In genomic region chr21:45120975-45121374, GRCh38 we compare ENCODE assay signal across 23 cellular contexts. TPM values are rescaled to one million over a fixed set of nuclear protein-coding genes. Genes with fewer than 3 reads are reported as not detected.
DNase-seq lines count a peak whose midpoint lies in the region; ATAC-seq and TF ChIP-seq lines count a peak whose summit lies in the region.
"Had no signal": no experiment of that assay in that cellular context is flagged by ENCODE, and none has a peak within 500 bp of the region (broad histone marks: within the 10 kb centered on the region; RNA-seq: fewer than 3 reads in every experiment).

No MANE protein-coding gene starts in this region.

- H4K91ac ChIP-seq in neuronal stem cell (ENCODE audit: low read depth, low read length, poor library complexity), result no peak overlapping the region

- no peak overlapping the region for H3K27ac Mint-ChIP-seq in glutamatergic neuron (ENCODE audit: unreplicated experiment)

- ATAC-seq in HG02981 (IDR thresholded peaks at IDR 0.05; ENCODE audit: unreplicated experiment) (no peak), GM19455 (IDR thresholded peaks at IDR 0.05; ENCODE audit: unreplicated experiment) (no peak)
- ATAC-seq: GM12878 had no signal

- H3K14ac ChIP-seq in neuronal stem cell (ENCODE audit: low read length), result no peak overlapping the region

- no peaks in the 10 kb centered on the region for H3K36me3 Mint-ChIP-seq in glutamatergic neuron (ENCODE audit: unreplicated experiment)

- H3K23ac ChIP-seq in neuronal stem cell (ENCODE audit: low read depth, low read length, poor library complexity), result no peak overlapping the region

- H2AFZ ChIP-seq in hepatocyte (no peak overlapping the region), neuronal stem cell (ENCODE audit: low read length) (no peak overlapping the region)
- H2AFZ ChIP-seq: GM23248 had no signal

- peaks cover 1% of the 10 kb centered on the region for H3K9me3 Mint-ChIP-seq in glutamatergic neuron (ENCODE audit: unreplicated experiment)
- H3K9me3 Mint-ChIP-seq: CD8-positive, alpha-beta memory T cell had no signal

- TF ChIP-seq EP300 in sigmoid colon (IDR thresholded peaks at IDR 0.05), result peak in 3 of 4 donors; percentile 67 to 93 (median 78)

- H4K8ac ChIP-seq in neuronal stem cell (ENCODE audit: low read depth, low read length), result no peak overlapping the region

- H4K20me1 ChIP-seq in BLaER1 treated with 17β-estradiol and CSF1 and Interleukin-3, amounts not matched to agents 10 nM and 100 nM, result peaks cover 0 to 75% (median 61%) of the 10 kb centered on the region in 11 experiments; a peak in 18 of 22 replicates
- no peaks in the 10 kb centered on the region for H4K20me1 ChIP-seq in hepatocyte (ENCODE audit: insufficient read depth, poor library complexity, severe bottlenecking)

- peaks cover 0 to 30% (median 17%) of the 10 kb centered on the region in 11 experiments; a peak in 14 of 22 replicates for H3K9me3 ChIP-seq in BLaER1 treated with 17β-estradiol and CSF1 and Interleukin-3, amounts not matched to agents 10 nM and 100 nM (replicated peaks in 1 of 11)
- H3K9me3 ChIP-seq in hepatocyte (ENCODE audit: low read depth), result no peaks in the 10 kb centered on the region
- H3K9me3 ChIP-seq in sigmoid colon, result no peaks in the 10 kb centered on the region
- no peaks in the 10 kb centered on the region for H3K9me3 ChIP-seq in neuronal stem cell (replicated peaks in 1 of 2; ENCODE audit: control insufficient read depth in 2 of 2, insufficient read depth in 1 of 2, low read depth in 1 of 2, low read length in 2 of 2)
- H3K9me3 ChIP-seq: BE2C had no signal

- no peak overlapping the region for H3K4ac ChIP-seq in neuronal stem cell (ENCODE audit: low read length)

- H3K36me3 ChIP-seq in BLaER1 treated with 17β-estradiol and CSF1 and Interleukin-3, amounts not matched to agents 10 nM and 100 nM, result peaks cover 0 to 41% (median 27%) of the 10 kb centered on the region in 11 experiments; a peak in 17 of 22 replicates
- no peaks in the 10 kb centered on the region for H3K36me3 ChIP-seq in hepatocyte (replicated peaks; ENCODE audit: insufficient read depth, low read depth)
- no peaks in the 10 kb centered on the region for H3K36me3 ChIP-seq in sigmoid colon
- H3K36me3 ChIP-seq in neuronal stem cell (replicated peaks in 1 of 2; ENCODE audit: control insufficient read depth in 2 of 2, insufficient read depth in 2 of 2, low read length in 2 of 2), result no peaks in the 10 kb centered on the region
- H3K36me3 ChIP-seq: BE2C had no signal

- no peak overlapping the region for H3K4me3 ChIP-seq in BLaER1 treated with 17β-estradiol and CSF1 and Interleukin-3, amounts not matched to agents 10 nM and 100 nM
- H3K4me3 ChIP-seq in hepatocyte, result no peak overlapping the region
- H3K4me3 ChIP-seq in sigmoid colon, result peak overlapping the region in 1 of 4 donors; percentile 11
- H3K4me3 ChIP-seq in neuronal stem cell (ENCODE audit: low read length in 2 of 2), result no peak overlapping the region
- H3K4me3 ChIP-seq: GM12878, GM23248 had no signal

- DNase-seq in NCI-H526 treated with DMSO at 0.1 percent for 48 hours (lab: John Stamatoyannopoulos, UW) (peak; percentile 19), hepatocyte (ENCODE audit: low spot score) (no peak), sigmoid colon (peak; percentile 59), neuronal stem cell (ENCODE audit: low spot score) (no peak), glutamatergic neuron (no peak)
- DNase-seq: 8988T; BE2C; CD8-positive, alpha-beta memory T cell; DND-41; GDM1; GM23248; MM.1S; NCI-H1105; NCI-H1694; NCI-H345; NK-92 treated with Interleukin-12 subunit alpha and Interleukin-12 subunit beta, amount 100 ng/mL, for 24 hours; OCI-M1; RPMI8226; SIG-M5 had no signal

- peaks cover 0 to 82% (median 0%) of the 10 kb centered on the region in 11 experiments; a peak in 6 of 22 replicates for H3K27me3 ChIP-seq in BLaER1 treated with 17β-estradiol and CSF1 and Interleukin-3, amounts not matched to agents 10 nM and 100 nM
- H3K27me3 ChIP-seq in hepatocyte (no peaks in the 10 kb centered on the region), sigmoid colon (no peaks in the 10 kb centered on the region), neuronal stem cell (ENCODE audit: control insufficient read depth in 3 of 3, insufficient read depth in 3 of 3, low read depth in 1 of 3, low read length in 3 of 3) (no peaks in the 10 kb centered on the region)
- H3K27me3 ChIP-seq: BE2C had no signal

- no peak overlapping the region for H2BK12ac ChIP-seq in neuronal stem cell (ENCODE audit: low read length)

- TF ChIP-seq CTCF in hepatocyte (IDR thresholded peaks at IDR 0.05; ENCODE audit: poor library complexity) (no peak), sigmoid colon (IDR thresholded peaks at IDR 0.05) (no peak), glutamatergic neuron (IDR thresholded peaks at IDR 0.05; ENCODE audit: partially characterized antibody, unreplicated experiment) (no peak)

- no peak overlapping the region for H3K18ac ChIP-seq in neuronal stem cell (ENCODE audit: low read length)

- H3K27me3 Mint-ChIP-seq in glutamatergic neuron (ENCODE audit: unreplicated experiment), result no peaks in the 10 kb centered on the region
- H3K27me3 Mint-ChIP-seq: CD8-positive, alpha-beta memory T cell had no signal

- H3K4me1 ChIP-seq in BLaER1 treated with 17β-estradiol and CSF1 and Interleukin-3, amounts not matched to agents 10 nM and 100 nM, result peaks cover 20 to 89% (median 70%) of the 10 kb centered on the region in 10 experiments
- H3K4me1 ChIP-seq in hepatocyte (ENCODE audit: insufficient read depth) (peaks cover 13% of the 10 kb centered on the region), sigmoid colon (peaks cover 0 to 73% (median 58%) of the 10 kb centered on the region in 4 donors), neuronal stem cell (ENCODE audit: control insufficient read depth in 2 of 2, insufficient read depth in 1 of 2, low read depth in 1 of 2, low read length in 2 of 2) (peaks cover 0 to 13% of the 10 kb centered on the region in 2 donors)

- H3K79me2 ChIP-seq in hepatocyte, result peaks cover 45% of the 10 kb centered on the region

- no peak overlapping the region for H2BK15ac ChIP-seq in neuronal stem cell (ENCODE audit: low read length)

- no peak overlapping the region for H2AK5ac ChIP-seq in neuronal stem cell (ENCODE audit: low read depth, low read length)

- H3K4me1 Mint-ChIP-seq in glutamatergic neuron (ENCODE audit: low read depth, unreplicated experiment), result peaks cover 29% of the 10 kb centered on the region

- H2BK120ac ChIP-seq in neuronal stem cell (ENCODE audit: low read depth, low read length), result no peak overlapping the region

- H3K4me2 ChIP-seq in BLaER1 treated with 17β-estradiol and CSF1 and Interleukin-3, amounts not matched to agents 10 nM and 100 nM, result peak overlapping the region in 8 of 11 experiments; percentile 70 to 94 (median 90); a peak in 15 of 22 replicates
- peak overlapping the region; percentile 68 for H3K4me2 ChIP-seq in hepatocyte
- no peak overlapping the region for H3K4me2 ChIP-seq in neuronal stem cell (ENCODE audit: insufficient read depth, low read length, poor library complexity, severe bottlenecking)

- no peak overlapping the region for H3K4me3 Mint-ChIP-seq in glutamatergic neuron (ENCODE audit: unreplicated experiment)
- H3K4me3 Mint-ChIP-seq: CD8-positive, alpha-beta memory T cell had no signal

- H2BK5ac ChIP-seq in neuronal stem cell (ENCODE audit: low read length), result no peak overlapping the region

- intact Hi-C loops in sigmoid colon (cut with DNase I), result no loop called here

- no peaks in the 10 kb centered on the region for H3K79me1 ChIP-seq in neuronal stem cell (ENCODE audit: low read depth, low read length)

- 20% methylated on average over 6 of the region's 6 CpGs for WGBS in hepatocyte (ENCODE audit: low lambda C conversion rate, missing lambda C conversion rate)
- 19 to 57% methylated on average over 6 of the region's 6 CpGs for WGBS in sigmoid colon, 2 donors
- no CpG with 5 or more reads among the region's 6 CpGs for WGBS in neuronal stem cell (ENCODE audit: extremely low coverage in 2 of 2, insufficient read length in 2 of 2, insufficient replicate concordance in 1 of 2), 2 donors

- no peak overlapping the region; a peak in 1 of 22 replicates for H3K9ac ChIP-seq in BLaER1 treated with 17β-estradiol and CSF1 and Interleukin-3, amounts not matched to agents 10 nM and 100 nM
- H3K9ac ChIP-seq in neuronal stem cell (ENCODE audit: low read depth, low read length, poor library complexity), result no peak overlapping the region
- H3K9ac ChIP-seq: GM23248 had no signal

- TF ChIP-seq POLR2A in sigmoid colon (IDR thresholded peaks at IDR 0.05), result no peak

- 0 out of 22 replicates have a peak overlapping the region, but pooled peaks of 1 of the 11 experiments have one; percentile 20 for H3K27ac ChIP-seq in BLaER1 treated with 17β-estradiol and CSF1 and Interleukin-3, amounts not matched to agents 10 nM and 100 nM
- H3K27ac ChIP-seq in hepatocyte (peak overlapping the region; percentile 17), sigmoid colon (peak overlapping the region in 3 of 4 donors; percentile 76 to 81 (median 77)), neuronal stem cell (replicated peaks; ENCODE audit: low read length) (no peak overlapping the region)
- H3K27ac ChIP-seq: GM23248 had no signal

- no peaks in the 10 kb centered on the region for H3K9me2 ChIP-seq in hepatocyte (replicated peaks; ENCODE audit: insufficient read depth)

RNA-seq across cellular contexts. Expression of gene ADARB1, which starts 46.6 kb away (rescaled TPM):
- total RNA-seq in hepatocyte (9.9 and 16.0 TPM in 2 replicates), sigmoid colon (100 to 1,000 TPM in 1 of 4 donors, 10 to 100 TPM in 3; 41.3 to 102 (median 71.0) TPM), glutamatergic neuron (ENCODE audit: unreplicated experiment) (49.2 TPM)
- polyA plus RNA-seq in hepatocyte (17.3 and 19.4 TPM in 2 replicates), sigmoid colon (1 to 10 TPM in 2 of 3 donors, under 1 TPM in 1; 0.92 to 7.5 (median 2.4) TPM)
- 5.9 TPM for polyA plus RNA-seq in neuronal stem cell (2013, experiment 1 of 2)
- 6.1 TPM for polyA plus RNA-seq in neuronal stem cell (2013, experiment 2 of 2)

Comparison
In these comparisons a context has a peak if more than half of its experiments do, and no peak if none do; other contexts are left out.
1. DNase-seq: peak in NCI-H526 treated with DMSO at 0.1 percent for 48 hours (single experiment) and sigmoid colon (single experiment); none in hepatocyte (single experiment), neuronal stem cell (single experiment) and glutamatergic neuron (single experiment).